8 cellular contexts compared by ENCODE assay signal in the genomic region with DNA sequence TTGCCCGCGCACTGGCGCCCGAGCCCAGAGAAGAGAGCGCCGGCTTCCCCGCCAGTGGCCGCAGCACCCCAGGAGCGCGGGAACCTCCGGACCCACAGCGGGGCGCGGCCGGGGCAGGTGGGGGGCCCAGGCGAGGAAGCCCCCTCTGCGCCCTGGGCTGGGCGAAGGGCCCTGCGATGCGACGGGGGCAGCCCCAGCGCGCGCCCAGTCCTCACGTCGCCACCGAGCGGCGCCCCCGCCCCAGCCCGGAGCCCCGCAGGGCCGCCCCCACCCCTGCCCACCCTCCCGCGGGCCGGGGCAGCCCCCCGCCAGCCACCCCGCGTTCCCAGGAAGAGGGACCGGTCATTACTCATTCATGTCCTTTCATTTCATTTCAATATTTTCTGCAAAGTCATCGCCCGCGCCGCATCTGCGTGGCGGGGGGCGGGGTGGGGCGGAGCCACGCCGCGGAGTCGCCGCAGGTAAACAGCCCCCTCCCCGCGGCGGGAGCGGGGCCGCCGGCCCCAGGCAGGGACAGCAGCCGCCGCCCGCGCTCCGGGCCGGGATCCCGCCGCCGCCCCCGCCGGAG. TPM values are rescaled to one million over a fixed set of nuclear protein-coding genes. Genes with fewer than 3 reads are reported as not detected.
A peak's percentile ranks its signal among the peaks of the same experiment; 100 is the strongest.
DNase-seq lines count a peak whose midpoint lies in the region; ATAC-seq and TF ChIP-seq lines count a peak whose summit lies in the region.

No MANE protein-coding gene starts in this region.

- 2% methylated on average over 15 of the region's 70 CpGs for WGBS in smooth muscle cell (ENCODE audit: low lambda C conversion rate)

- POLR2A ChIA-PET in AG04449 (lab: Yijun Ruan, JAX) = no interaction called here

- H3K27ac ChIP-seq in HUES48 (ENCODE audit: low read depth, low read length) (no peak overlapping the region), smooth muscle cell (ENCODE audit: low read depth) (no peak overlapping the region)
- H3K27ac ChIP-seq in effector memory CD4-positive, alpha-beta T cell (ENCODE audit: insufficient read depth, low read length, poor library complexity, severe bottlenecking) = no peak overlapping the region

- no peaks in the 10 kb centered on the region for H3F3A ChIP-seq in smooth muscle cell (ENCODE audit: low read depth)

- H3K4me3 ChIP-seq in AG04449 (ENCODE audit: low read depth, low read length) (peak overlapping the region; percentile 45), HUES48 (ENCODE audit: low read depth, low read length) (peak overlapping the region; percentile 55; the same call in 1 of the 2 replicates), smooth muscle cell (peak overlapping the region; percentile 55)
- H3K4me3 ChIP-seq in effector memory CD4-positive, alpha-beta T cell (ENCODE audit: insufficient read depth, low read depth, low read length, poor library complexity, severe bottlenecking) = no peak overlapping the region

- H3K27me3 ChIP-seq in HUES48 (ENCODE audit: control insufficient read depth, insufficient read depth, low read length) (peaks cover 21% of the 10 kb centered on the region), smooth muscle cell (ENCODE audit: low read depth) (no peaks in the 10 kb centered on the region)
- peaks cover 21% of the 10 kb centered on the region for H3K27me3 ChIP-seq in effector memory CD4-positive, alpha-beta T cell (replicated peaks; ENCODE audit: control insufficient read depth, insufficient read depth, low read length, poor library complexity, severe bottlenecking)

- CTCF ChIA-PET in AG04449 (lab: Yijun Ruan, JAX) = interaction anchor here (1.0 to 1.3 kb wide), 2 partner anchors 23 to 37 kb away, joined by 3 to 5 read pairs; no protein-coding TSS in a partner anchor

- H3K4me2 ChIP-seq in smooth muscle cell = peak overlapping the region; percentile 90

- no peaks in the 10 kb centered on the region for H3K79me2 ChIP-seq in smooth muscle cell (ENCODE audit: low read depth)

- no peak overlapping the region for H2AFZ ChIP-seq in smooth muscle cell (ENCODE audit: low read depth)

- H3K9ac ChIP-seq in HUES48 (ENCODE audit: low read depth, low read length) = no peak overlapping the region
- no peak overlapping the region for H3K9ac ChIP-seq in smooth muscle cell (ENCODE audit: low read depth)

- H3K36me3 ChIP-seq in HUES48 (ENCODE audit: control insufficient read depth, insufficient read depth, low read length) = no peaks in the 10 kb centered on the region
- H3K36me3 ChIP-seq in smooth muscle cell (ENCODE audit: low read depth) = no peaks in the 10 kb centered on the region
- no peaks in the 10 kb centered on the region for H3K36me3 ChIP-seq in effector memory CD4-positive, alpha-beta T cell (ENCODE audit: control insufficient read depth, insufficient read depth, low read length)

- TF ChIP-seq CTCF in AG04449 (IDR thresholded peaks at IDR 0.05; ENCODE audit: insufficient read depth, low read length, missing control alignments) (no peak), smooth muscle cell (IDR thresholded peaks at IDR 0.05; ENCODE audit: borderline replicate concordance, insufficient read depth, poor library complexity, severe bottlenecking) (no peak)

- H3K9me3 ChIP-seq in HUES48 (ENCODE audit: control insufficient read depth, insufficient read depth, low read length) (no peaks in the 10 kb centered on the region), smooth muscle cell (replicated peaks; ENCODE audit: low read depth) (no peaks in the 10 kb centered on the region)
- no peaks in the 10 kb centered on the region for H3K9me3 ChIP-seq in effector memory CD4-positive, alpha-beta T cell (ENCODE audit: control insufficient read depth, low read length)

- H4K20me1 ChIP-seq in smooth muscle cell (ENCODE audit: low read depth) = no peaks in the 10 kb centered on the region

- DNase-seq in AG04449 (ENCODE audit: low read depth, low spot score) = no peak
- peak; percentile 72 for DNase-seq in activated CD4-positive, CD25-positive, alpha-beta regulatory T cell treated with anti-CD3 and anti-CD28 coated beads, Interleukin-2, amount 50 U/mL, for 72 hours
- peak; percentile 19 for DNase-seq in fibroblast of gingiva (ENCODE audit: low read depth)
- no peak for DNase-seq in smooth muscle cell (lab: John Stamatoyannopoulos, UW; ENCODE audit: unreplicated experiment)
- no peak for DNase-seq in effector memory CD4-positive, alpha-beta T cell
- DNase-seq in OCI-M2 (lab: John Stamatoyannopoulos, UW; ENCODE audit: unreplicated experiment) = no peak

- no peak for ATAC-seq in GM21447 (IDR thresholded peaks at IDR 0.05; ENCODE audit: unreplicated experiment)

- H3K4me1 ChIP-seq in HUES48 (ENCODE audit: control insufficient read depth, insufficient read depth, low read length) = no peaks in the 10 kb centered on the region
- H3K4me1 ChIP-seq in smooth muscle cell (ENCODE audit: low read depth) = no peaks in the 10 kb centered on the region
- H3K4me1 ChIP-seq in effector memory CD4-positive, alpha-beta T cell (ENCODE audit: control insufficient read depth, insufficient read depth, low read length, poor library complexity, severe bottlenecking) = no peaks in the 10 kb centered on the region

RNA-seq across cellular contexts. Expression of a gene that starts 0.7 kb away (rescaled TPM):
- 5.1 TPM in 2 replicates for total RNA-seq in smooth muscle cell
- 2.5 and 2.9 TPM in 2 replicates for polyA plus RNA-seq in smooth muscle cell

RNA-seq across cellular contexts. Expression of a gene that starts 15.9 kb away (rescaled TPM):
- total RNA-seq in smooth muscle cell = 14.0 and 17.8 TPM in 2 replicates
- polyA plus RNA-seq in smooth muscle cell = 56.9 and 58.5 TPM in 2 replicates

RNA-seq across cellular contexts. Expression of a gene that starts 31.0 kb away (rescaled TPM):
- 9.0 and 16.3 TPM in 2 replicates for total RNA-seq in smooth muscle cell
- 21.3 and 28.4 TPM in 2 replicates for polyA plus RNA-seq in smooth muscle cell

Comparison
In these comparisons a context has a peak if more than half of its experiments do, and no peak if none do; other contexts are left out.
1. DNase-seq: peak in activated CD4-positive, CD25-positive, alpha-beta regulatory T cell treated with anti-CD3 and anti-CD28 coated beads, Interleukin-2, amount 50 U/mL, for 72 hours (single experiment) and fibroblast of gingiva (single experiment); none in AG04449 (single experiment), smooth muscle cell (single experiment), effector memory CD4-positive, alpha-beta T cell (0 of 3) and OCI-M2 (single experiment).